10 cellular contexts compared by ENCODE assay signal in the genomic region with DNA sequence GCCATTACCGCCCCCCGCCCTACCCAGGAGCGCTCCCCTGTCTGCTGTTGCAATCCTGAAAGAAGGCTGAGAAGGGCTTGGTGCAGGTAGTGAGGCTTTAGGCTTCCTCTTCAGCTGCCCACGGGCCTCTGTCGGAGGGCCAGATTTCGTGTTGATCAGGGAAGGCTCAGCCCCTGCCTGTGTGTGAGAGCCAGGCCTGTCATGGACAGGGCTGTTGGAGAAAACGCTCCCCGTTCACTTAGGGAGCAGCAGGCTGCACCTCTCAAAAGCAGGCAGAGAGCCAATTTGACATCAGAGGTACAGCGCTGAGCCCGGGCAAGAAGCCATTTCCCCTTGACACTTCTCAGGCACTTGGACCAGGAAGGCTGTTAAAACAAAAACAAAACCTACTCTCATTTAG. TPM values are rescaled to one million over a fixed set of nuclear protein-coding genes. Genes with fewer than 3 reads are reported as not detected.
DNase-seq lines count a peak whose midpoint lies in the region; ATAC-seq lines count a peak whose summit lies in the region.
"Had no signal": no experiment of that assay in that cellular context is flagged by ENCODE, and none has a peak within 500 bp of the region (broad histone marks: within the 10 kb centered on the region; RNA-seq: fewer than 3 reads in every experiment).

No MANE protein-coding gene starts in this region.

- H3K4me3 ChIP-seq in GM23248: no peak overlapping the region

- no peak overlapping the region for H3K4me2 ChIP-seq in GM23248 (ENCODE audit: unreplicated experiment)

- peak; percentile 23 for ATAC-seq in GM18498 (IDR thresholded peaks at IDR 0.05; ENCODE audit: unreplicated experiment)
- ATAC-seq in left ventricle myocardium superior: peak; percentile 12
- no peak for ATAC-seq in GM21447 (IDR thresholded peaks at IDR 0.05; ENCODE audit: unreplicated experiment)

- no peak overlapping the region for H3K27ac ChIP-seq in GM23248

- H3K79me2 ChIP-seq in GM23248 (ENCODE audit: insufficient read depth): no peaks in the 10 kb centered on the region

- DNase-seq in GM23248 (peak; percentile 27), NCI-H2171 (lab: John Stamatoyannopoulos, UW) (peak; percentile 29), left ventricle myocardium superior (no peak), SKM-1 treated with dmso at 0.1 percent for 144 hours (lab: John Stamatoyannopoulos, UW; ENCODE audit: unreplicated experiment) (no peak), epidermal melanocyte (ENCODE audit: insufficient read length, low spot score) (no peak)
- no peak for DNase-seq in stimulated activated CD4-positive, alpha-beta T cell treated with anti-CD3 and anti-CD28 coated beads, Interleukin-2, amount 100 ng/mL, for 48 hours

- H2AFZ ChIP-seq in GM23248: peak overlapping the region; percentile 83

- peaks cover 22% of the 10 kb centered on the region for H3K4me1 ChIP-seq in GM23248 (ENCODE audit: insufficient read depth)

- H3F3A ChIP-seq in GM23248 (ENCODE audit: insufficient read depth): peaks cover 19% of the 10 kb centered on the region

- no peak overlapping the region for H3K9ac ChIP-seq in GM23248

- H3K9me3 ChIP-seq in GM23248 (ENCODE audit: low read depth): no peaks in the 10 kb centered on the region

- intact Hi-C loops in left ventricle myocardium superior (cut with micrococcal nuclease): loop anchor here (10.0 kb wide), 1 partner anchor 473 kb away; no protein-coding TSS in a partner anchor

- in situ Hi-C loops in GM23248 (cut with MboI): loop anchor here (25.0 kb wide), 1 partner anchor 830 kb away; the partner anchor contains the start of gene AXDND1

- no peaks in the 10 kb centered on the region for H3K27me3 ChIP-seq in GM23248 (replicated peaks; ENCODE audit: insufficient read depth)

- no peaks in the 10 kb centered on the region for H3K9me2 ChIP-seq in GM23248 (ENCODE audit: insufficient read depth)

- no peaks in the 10 kb centered on the region for H3K36me3 ChIP-seq in GM23248 (ENCODE audit: low read depth)

- no peaks in the 10 kb centered on the region for H4K20me1 ChIP-seq in GM23248 (ENCODE audit: insufficient read depth)

- WGBS in GM23248 (ENCODE audit: low coverage in 1 of 2, low lambda C conversion rate in 2 of 2, missing lambda C conversion rate in 2 of 2), 2 experiments: 38 to 42% methylated on average over 10 of the region's 10 CpGs

RNA-seq across cellular contexts. Expression of gene TEX35, which starts 19.0 kb away (rescaled TPM):
- not detected in 2 replicates for total RNA-seq in GM23248 (2014; rRNA removed; shearing (Covaris generic))
- not detected in 2 replicates for polyA plus RNA-seq in GM23248 (2016; fragmentation: Nextera tagmentation; extraction: Ambion mirVana)
- not detected for total RNA-seq in left ventricle myocardium superior
- total RNA-seq: H4, renal cortical epithelial cell had no signal

RNA-seq across cellular contexts. Expression of gene CLEC20A, which starts 35.1 kb away (rescaled TPM):
- total RNA-seq in GM23248 (2014; rRNA removed; shearing (Covaris generic)): not detected in 2 replicates
- polyA plus RNA-seq in GM23248 (2016; fragmentation: Nextera tagmentation; extraction: Ambion mirVana): not detected in 2 replicates
- not detected for total RNA-seq in left ventricle myocardium superior
- total RNA-seq: H4, renal cortical epithelial cell had no signal

Comparison
In these comparisons a context has a peak if more than half of its experiments do, and no peak if none do; other contexts are left out.
1. DNase-seq: peak in GM23248 (single experiment) and NCI-H2171 (single experiment); none in left ventricle myocardium superior (single experiment), SKM-1 treated with dmso at 0.1 percent for 144 hours (single experiment), epidermal melanocyte (single experiment) and stimulated activated CD4-positive, alpha-beta T cell treated with anti-CD3 and anti-CD28 coated beads, Interleukin-2, amount 100 ng/mL, for 48 hours (0 of 2).